In the genomic region with DNA sequence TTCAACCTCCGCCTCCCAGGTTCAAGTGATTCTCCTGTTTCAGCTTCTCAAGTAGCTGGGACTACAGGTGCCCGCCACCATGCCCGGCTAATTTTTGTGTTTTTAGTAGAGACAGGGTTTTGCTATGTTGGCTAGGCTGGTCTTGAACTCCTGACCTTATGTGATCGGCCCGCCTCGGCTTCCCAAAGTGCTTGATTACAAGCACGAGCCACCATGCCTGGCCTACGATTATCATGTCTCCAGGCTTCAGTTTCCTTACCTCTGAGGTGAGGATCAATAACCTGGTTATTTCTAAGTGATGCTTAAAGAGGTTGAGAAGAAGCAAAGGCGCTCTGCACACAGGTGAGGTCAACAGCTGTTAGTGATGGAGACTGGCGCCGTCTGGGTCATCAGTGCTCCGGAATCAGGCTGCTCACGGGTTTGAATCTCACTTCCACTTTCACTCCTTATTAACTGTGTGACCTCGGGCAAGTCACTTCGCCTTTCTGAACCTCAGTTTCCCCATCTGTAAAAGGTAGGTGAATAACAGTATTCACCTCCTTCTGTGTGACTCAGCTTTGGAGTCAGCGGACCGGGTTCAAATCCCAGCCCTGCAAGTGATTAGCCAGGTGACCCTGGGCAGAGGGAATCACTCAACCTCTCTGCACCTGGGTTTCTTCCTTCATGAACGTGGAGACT, we compare ENCODE assay signal across 8 cellular contexts. TPM values are rescaled to one million over a fixed set of nuclear protein-coding genes. Genes with fewer than 3 reads are reported as not detected.
DNase-seq lines count a peak whose midpoint lies in the region; ATAC-seq and TF ChIP-seq lines count a peak whose summit lies in the region.

No MANE protein-coding gene starts in this region.

- H3K27me3 Mint-ChIP-seq in activated CD8-positive, alpha-beta memory T cell treated with anti-CD3 and anti-CD28 coated beads, Interleukin-2, amount 10 ng/mL, durations not matched to agents 7 days and 5 days: no peaks in the 10 kb centered on the region

- ATAC-seq in activated CD8-positive, alpha-beta memory T cell treated with anti-CD3 and anti-CD28 coated beads, Interleukin-2, amount 10 ng/mL, durations not matched to agents 7 days and 5 days: peak; percentile 1

- peaks cover 11% of the 10 kb centered on the region for H3K36me3 Mint-ChIP-seq in activated CD8-positive, alpha-beta memory T cell treated with anti-CD3 and anti-CD28 coated beads, Interleukin-2, amount 10 ng/mL, durations not matched to agents 7 days and 5 days

- intact Hi-C loops in breast epithelium (cut with DNase I; ENCODE audit: low total_unique reads): no loop called here

- peaks cover 34% of the 10 kb centered on the region for H3K4me1 Mint-ChIP-seq in activated CD8-positive, alpha-beta memory T cell treated with anti-CD3 and anti-CD28 coated beads, Interleukin-2, amount 10 ng/mL, durations not matched to agents 7 days and 5 days

- H3K27ac ChIP-seq in HL-60 (replicated peaks): peak overlapping the region; percentile 49
- peak overlapping the region; percentile 58 to 83 for H3K27ac ChIP-seq in breast epithelium
- H3K27ac ChIP-seq in muscle layer of colon (ENCODE audit: low read depth, low read length): peak overlapping the region; percentile 24

- H3K9me3 ChIP-seq in breast epithelium (no peaks in the 10 kb centered on the region), muscle layer of colon (ENCODE audit: low read length) (no peaks in the 10 kb centered on the region)

- TF ChIP-seq CTCF in HL-60 (IDR thresholded peaks at IDR 0.05; ENCODE audit: insufficient read depth, low read length) (no peak), breast epithelium (IDR thresholded peaks at IDR 0.05) (no peak)

- peak overlapping the region; percentile 84 for H3K4me3 Mint-ChIP-seq in activated CD8-positive, alpha-beta memory T cell treated with anti-CD3 and anti-CD28 coated beads, Interleukin-2, amount 10 ng/mL, durations not matched to agents 7 days and 5 days

- H3K4me3 ChIP-seq in HL-60 (replicated peaks; ENCODE audit: insufficient read depth, low read length): peak overlapping the region; percentile 74
- peak overlapping the region; percentile 74 to 97 (median 81) for H3K4me3 ChIP-seq in breast epithelium
- H3K4me3 ChIP-seq in muscle layer of colon (ENCODE audit: low read depth in 1 of 2, low read length in 2 of 2): peak overlapping the region; percentile 73 to 76

- no peaks in the 10 kb centered on the region for H3K27me3 ChIP-seq in HL-60 (ENCODE audit: insufficient read depth, poor library complexity, severe bottlenecking)
- H3K27me3 ChIP-seq in breast epithelium: no peaks in the 10 kb centered on the region
- no peaks in the 10 kb centered on the region for H3K27me3 ChIP-seq in muscle layer of colon (ENCODE audit: control insufficient read depth in 1 of 2, insufficient read depth in 2 of 2, low read length in 2 of 2)

- H3K27ac Mint-ChIP-seq in activated CD8-positive, alpha-beta memory T cell treated with anti-CD3 and anti-CD28 coated beads, Interleukin-2, amount 10 ng/mL, durations not matched to agents 7 days and 5 days: peak overlapping the region; percentile 92

- DNase-seq in activated CD8-positive, alpha-beta memory T cell treated with anti-CD3 and anti-CD28 coated beads, Interleukin-2, amount 10 ng/mL, durations not matched to agents 7 days and 5 days: peak; percentile 51
- DNase-seq in activated CD8-positive, alpha-beta memory T cell treated with anti-CD3 and anti-CD28 coated beads, Interleukin-2, amount 50 U/mL, for 48 hours: no peak
- DNase-seq in HL-60 (ENCODE audit: low read depth in 1 of 2, low spot score in 1 of 2): no peak
- DNase-seq in breast epithelium (ENCODE audit: low spot score in 2 of 2): no peak
- DNase-seq in NCI-H2081 treated with DMSO at 0.1 percent for 48 hours (lab: John Stamatoyannopoulos, UW): no peak
- no peak for DNase-seq in activated CD8-positive, alpha-beta memory T cell treated with anti-CD3 and anti-CD28 coated beads, Interleukin-2, amount 50 U/mL, for 4 hours
- DNase-seq in AG08395 (ENCODE audit: low spot score): no peak

- peak overlapping the region; percentile 65 for H3K9ac ChIP-seq in muscle layer of colon (ENCODE audit: low read length)

- CTCF ChIA-PET in activated CD8-positive, alpha-beta memory T cell treated with anti-CD3 and anti-CD28 coated beads, Interleukin-2, amount 10 ng/mL, durations not matched to agents 7 days and 5 days (lab: Charles Lee): interaction anchor here (1.6 kb wide), 1 partner anchor 60 kb away, joined by 5 read pairs; a partner anchor contains a TSS

- H3K4me1 ChIP-seq in breast epithelium (no peaks in the 10 kb centered on the region), muscle layer of colon (ENCODE audit: insufficient read depth, low read length) (peaks cover 35% of the 10 kb centered on the region)

- TF ChIP-seq POLR2A in breast epithelium (IDR thresholded peaks at IDR 0.05): no peak

- H3K9me3 Mint-ChIP-seq in activated CD8-positive, alpha-beta memory T cell treated with anti-CD3 and anti-CD28 coated beads, Interleukin-2, amount 10 ng/mL, durations not matched to agents 7 days and 5 days (ENCODE audit: low read depth): no peaks in the 10 kb centered on the region

- H3K36me3 ChIP-seq in breast epithelium (no peaks in the 10 kb centered on the region), muscle layer of colon (ENCODE audit: insufficient read depth, low read length) (no peaks in the 10 kb centered on the region)

RNA-seq across cellular contexts. Expression of a gene that starts 0.7 kb away (rescaled TPM):
- 10 to 100 TPM; 54.9 to 76.8 TPM for total RNA-seq in activated CD8-positive, alpha-beta memory T cell treated with anti-CD3 and anti-CD28 coated beads, Interleukin-2, amount 10 ng/mL, durations not matched to agents 7 days and 5 days
- 10 to 100 TPM; 14.6 to 26.9 (median 21.3) TPM for total RNA-seq in breast epithelium
